Comparison of ENCODE assay signal across 33 cellular contexts in genomic region chr19:15895876-15896430, GRCh38. TPM values are rescaled to one million over a fixed set of nuclear protein-coding genes. Genes with fewer than 3 reads are reported as not detected.
"Had no signal": no experiment of that assay in that cellular context is flagged by ENCODE, and none has a peak within 500 bp of the region (broad histone marks: within the 10 kb centered on the region; RNA-seq: fewer than 3 reads in every experiment).

No MANE protein-coding gene starts in this region.

- ATAC-seq: stimulated activated effector memory CD8-positive, alpha-beta T cell treated with anti-CD3 and anti-CD28 coated beads, Interleukin-12 subunit alpha, Interleukin-12 subunit beta, amount 100 ng/mL, for 72 hours; stimulated activated memory B cell treated with anti-CD40 and anti-IgM and Interleukin-4, amounts not matched to agents 10 μg/mL and 1 μg/mL and 100 μg/mL, for 72 hours; stimulated activated naive B cell treated with anti-CD40 and anti-IgM and Interleukin-4, amounts not matched to agents 10 μg/mL and 1 μg/mL and 100 μg/mL, for 72 hours; stimulated activated naive CD8-positive, alpha-beta T cell treated with anti-CD3 and anti-CD28 coated beads, Interleukin-15, amount 100 ng/mL, for 72 hours; stimulated activated naive CD8-positive, alpha-beta T cell treated with anti-CD3 and anti-CD28 coated beads, Interleukin-15, Interleukin-2, amounts not matched to agents 100 U/mL and 50 U/mL, for 24 hours; upper lobe of right lung had no signal

- H3K36me3 Mint-ChIP-seq: stimulated activated effector memory CD8-positive, alpha-beta T cell treated with anti-CD3 and anti-CD28 coated beads, Interleukin-12 subunit alpha, Interleukin-12 subunit beta, amount 100 ng/mL, for 72 hours; stimulated activated memory B cell treated with anti-CD40 and anti-IgM and Interleukin-4, amounts not matched to agents 10 μg/mL and 1 μg/mL and 100 μg/mL, for 72 hours; stimulated activated naive B cell treated with anti-CD40 and anti-IgM and Interleukin-4, amounts not matched to agents 10 μg/mL and 1 μg/mL and 100 μg/mL, for 72 hours had no signal

- H3K9me3 ChIP-seq: suprapubic skin, testis, thoracic aorta, thyroid gland, tibial artery, transverse colon, upper lobe of left lung, upper lobe of right lung, uterus, vagina had no signal

- H3K27ac Mint-ChIP-seq: stimulated activated effector memory CD8-positive, alpha-beta T cell treated with anti-CD3 and anti-CD28 coated beads, Interleukin-12 subunit alpha, Interleukin-12 subunit beta, amount 100 ng/mL, for 72 hours; stimulated activated memory B cell treated with anti-CD40 and anti-IgM and Interleukin-4, amounts not matched to agents 10 μg/mL and 1 μg/mL and 100 μg/mL, for 72 hours; stimulated activated naive B cell treated with anti-CD40 and anti-IgM and Interleukin-4, amounts not matched to agents 10 μg/mL and 1 μg/mL and 100 μg/mL, for 72 hours; stimulated activated naive CD8-positive, alpha-beta T cell treated with anti-CD3 and anti-CD28 coated beads, Interleukin-15, amount 100 ng/mL, for 72 hours; stimulated activated naive CD8-positive, alpha-beta T cell treated with anti-CD3 and anti-CD28 coated beads, Interleukin-15, Interleukin-2, amounts not matched to agents 100 ng/mL and 50 ng/mL, for 24 hours; type B pancreatic cell had no signal

- H3K36me3 ChIP-seq: stomach, suprapubic skin, thoracic aorta, thyroid gland, tibial artery, tibial nerve, transverse colon, upper lobe of left lung, upper lobe of right lung, uterus, vagina had no signal

- H3K4me1 ChIP-seq: testis, thyroid gland, upper lobe of right lung, uterus, vagina had no signal

- H3K27me3 ChIP-seq: testis, thyroid gland, uterus, vagina had no signal

- H3K27me3 Mint-ChIP-seq: type B pancreatic cell had no signal

- FAIRE-seq: urothelium cell line had no signal

- H3K4me3 ChIP-seq: stomach, suprapubic skin, testis, thoracic aorta, thyroid gland, tibial artery, tibial nerve, transverse colon, upper lobe of left lung, upper lobe of right lung, uterus, vagina had no signal

- H3K9me3 Mint-ChIP-seq: stimulated activated effector memory CD8-positive, alpha-beta T cell treated with anti-CD3 and anti-CD28 coated beads, Interleukin-12 subunit alpha, Interleukin-12 subunit beta, amount 100 ng/mL, for 72 hours; stimulated activated naive B cell treated with anti-CD40 and anti-IgM and Interleukin-4, amounts not matched to agents 10 μg/mL and 1 μg/mL and 100 μg/mL, for 72 hours; stimulated activated naive CD8-positive, alpha-beta T cell treated with anti-CD3 and anti-CD28 coated beads, Interleukin-15, amount 100 ng/mL, for 72 hours; stimulated activated naive CD8-positive, alpha-beta T cell treated with anti-CD3 and anti-CD28 coated beads, Interleukin-15, Interleukin-2, amounts not matched to agents 100 ng/mL and 50 ng/mL, for 24 hours had no signal

- H3K4me3 Mint-ChIP-seq: stimulated activated effector memory CD8-positive, alpha-beta T cell treated with anti-CD3 and anti-CD28 coated beads, Interleukin-12 subunit alpha, Interleukin-12 subunit beta, amount 100 ng/mL, for 72 hours; stimulated activated memory B cell treated with anti-CD40 and anti-IgM and Interleukin-4, amounts not matched to agents 10 μg/mL and 1 μg/mL and 100 μg/mL, for 72 hours; stimulated activated naive B cell treated with anti-CD40 and anti-IgM and Interleukin-4, amounts not matched to agents 10 μg/mL and 1 μg/mL and 100 μg/mL, for 72 hours; stimulated activated naive CD8-positive, alpha-beta T cell treated with anti-CD3 and anti-CD28 coated beads, Interleukin-15, amount 100 ng/mL, for 72 hours; stimulated activated naive CD8-positive, alpha-beta T cell treated with anti-CD3 and anti-CD28 coated beads, Interleukin-15, Interleukin-2, amounts not matched to agents 100 ng/mL and 50 ng/mL, for 24 hours; type B pancreatic cell had no signal

- H3K27ac ChIP-seq: stomach, suprapubic skin, testis, thoracic aorta, thyroid gland, tibial artery, tibial nerve, transverse colon, upper lobe of left lung, upper lobe of right lung, uterus, vagina had no signal

- H3K4me1 Mint-ChIP-seq: stimulated activated effector memory CD8-positive, alpha-beta T cell treated with anti-CD3 and anti-CD28 coated beads, Interleukin-12 subunit alpha, Interleukin-12 subunit beta, amount 100 ng/mL, for 72 hours; stimulated activated memory B cell treated with anti-CD40 and anti-IgM and Interleukin-4, amounts not matched to agents 10 μg/mL and 1 μg/mL and 100 μg/mL, for 72 hours; stimulated activated naive B cell treated with anti-CD40 and anti-IgM and Interleukin-4, amounts not matched to agents 10 μg/mL and 1 μg/mL and 100 μg/mL, for 72 hours had no signal

- DNase-seq: stimulated activated CD4-positive, alpha-beta T cell treated with anti-CD3 and anti-CD28 coated beads, Interleukin-2, amount 100 ng/mL, for 48 hours; stimulated activated CD4-positive, alpha-beta T cell treated with anti-CD3 and anti-CD28 coated beads, Interleukin-4, amount 100 ng/mL, for 1 hour; stimulated activated CD4-positive, alpha-beta T cell treated with anti-CD3 and anti-CD28 coated beads, Interleukin-4, amount 100 ng/mL, for 24 hours; stimulated activated CD4-positive, alpha-beta T cell treated with anti-CD3 and anti-CD28 coated beads, Interleukin-4, amount 100 ng/mL, for 4 hours; stimulated activated naive B cell treated with anti-CD40 and anti-IgM and Interleukin-4, amounts not matched to agents 10 μg/mL and 1 μg/mL and 100 μg/mL, for 72 hours; stimulated activated naive CD4-positive, alpha-beta T cell; stimulated activated naive CD4-positive, alpha-beta T cell treated with Interleukin-2 at 50 U/mL for 16 hours; stimulated activated naive CD8-positive, alpha-beta T cell treated with anti-CD3 and anti-CD28 coated beads, Interleukin-15, amount 100 ng/mL, for 72 hours; stimulated activated naive CD8-positive, alpha-beta T cell treated with anti-CD3 and anti-CD28 coated beads, Interleukin-15, Interleukin-2, amounts not matched to agents 100 U/mL and 50 U/mL, for 24 hours; stomach; substantia nigra; testis; thyroid gland; tibial artery; transverse colon; trophoblast cell; upper lobe of left lung; upper lobe of right lung; uterus had no signal

RNA-seq across cellular contexts. Expression of gene CYP4F2, which starts 1.9 kb away (rescaled TPM):
- total RNA-seq: subcutaneous adipose tissue, temporal lobe, thoracic aorta, thyroid gland, tibial nerve, upper lobe of right lung, urinary bladder had no signal

RNA-seq across cellular contexts. Expression of gene CYP4F11, which starts 38.4 kb away (rescaled TPM):
- total RNA-seq: temporal lobe had no signal

RNA-seq across cellular contexts. Expression of gene OR10H4, which starts 52.9 kb away (rescaled TPM):
- total RNA-seq: stomach, subcutaneous adipose tissue, suprapubic skin, temporal lobe, thoracic aorta, thyroid gland, tibial nerve, transverse colon, upper lobe of left lung, upper lobe of right lung, ureter, urinary bladder, uterus, vagina had no signal
- polyA plus RNA-seq: stomach, thymus, urinary bladder had no signal
